In genomic region chr12:92300781-92301180, GRCh38 we compare ENCODE assay signal across 19 cellular contexts.
A peak's percentile ranks its signal among the peaks of the same experiment; 100 is the strongest.
DNase-seq lines count a peak whose midpoint lies in the region; ATAC-seq and TF ChIP-seq lines count a peak whose summit lies in the region.
"Had no signal": no experiment of that assay in that cellular context is flagged by ENCODE, and none has a peak within 500 bp of the region (broad histone marks: within the 10 kb centered on the region; RNA-seq: fewer than 3 reads in every experiment).

No MANE protein-coding gene starts in this region.

- DNase-seq in CD1c-positive myeloid dendritic cell (ENCODE audit: extremely low spot score) (peak; percentile 83), MV-4-11 (lab: John Stamatoyannopoulos, UW) (peak; percentile 89), SKM-1 (lab: John Stamatoyannopoulos, UW; ENCODE audit: unreplicated experiment) (peak; percentile 26), esophagus muscularis mucosa (ENCODE audit: extremely low spot score) (no peak), NCI-H2029 (lab: John Stamatoyannopoulos, UW) (no peak), Caco-2 (no peak)
- DNase-seq in naive thymus-derived CD4-positive, alpha-beta T cell: no peak
- DNase-seq: CD8-positive, alpha-beta T cell; HCEC 1CT; NCI-H1105 treated with DMSO at 0.1 percent for 48 hours; NCI-H187; NCI-H2171 treated with DMSO at 0.1 percent for 48 hours; NCI-H510A; NCI-H82; OCI-M1; RPMI8226 had no signal

- CTCF ChIA-PET in naive thymus-derived CD4-positive, alpha-beta T cell (lab: Charles Lee): no interaction called here
- CTCF ChIA-PET in Caco-2 (lab: Charles Lee): no interaction called here

- H3K27ac ChIP-seq in naive thymus-derived CD4-positive, alpha-beta T cell (ENCODE audit: low read depth, low read length): no peak overlapping the region
- H3K27ac ChIP-seq in esophagus muscularis mucosa (replicated peaks in 1 of 4): no peak overlapping the region
- H3K27ac ChIP-seq: SJSA1 had no signal

- BruUV-seq in Caco-2 (replicated peaks; lab: Mats Ljungman, UMichigan): no TSS peak

- no peak overlapping the region for H3K4me3 Mint-ChIP-seq in naive thymus-derived CD4-positive, alpha-beta T cell
- no peak overlapping the region for H3K4me3 Mint-ChIP-seq in Caco-2 (ENCODE audit: unreplicated experiment)
- H3K4me3 Mint-ChIP-seq: CD8-positive, alpha-beta T cell; IgD-negative memory B cell had no signal

- TF ChIP-seq POLR2A in esophagus muscularis mucosa (IDR thresholded peaks at IDR 0.05; ENCODE audit: low read depth): no peak

- no peak for TF ChIP-seq CTCF in esophagus muscularis mucosa (IDR thresholded peaks at IDR 0.05)
- no peak for TF ChIP-seq CTCF in Caco-2 (IDR thresholded peaks at IDR 0.05; ENCODE audit: insufficient read depth in 1 of 2, low read depth in 1 of 2, low read length in 1 of 2, severe bottlenecking in 1 of 2, unreplicated experiment in 1 of 2)

- TF ChIP-seq EP300 in esophagus muscularis mucosa (IDR thresholded peaks at IDR 0.05): no peak

- intact Hi-C loops in naive thymus-derived CD4-positive, alpha-beta T cell (cut with micrococcal nuclease): no loop called here
- intact Hi-C loops in esophagus muscularis mucosa (cut with DNase I): no loop called here
- intact Hi-C loops in Caco-2 (cut with micrococcal nuclease; ENCODE audit: unreplicated experiment): no loop called here

- peaks cover 0 to 8% (median 0%) of the 10 kb centered on the region in 11 donors for H3K9me3 Mint-ChIP-seq in naive thymus-derived CD4-positive, alpha-beta T cell
- H3K9me3 Mint-ChIP-seq in Caco-2 (ENCODE audit: unreplicated experiment): no peaks in the 10 kb centered on the region
- H3K9me3 Mint-ChIP-seq: CD8-positive, alpha-beta T cell; IgD-negative memory B cell had no signal

- H3K36me3 Mint-ChIP-seq in naive thymus-derived CD4-positive, alpha-beta T cell: peaks cover 0 to 23% (median 0%) of the 10 kb centered on the region in 5 donors
- H3K36me3 Mint-ChIP-seq in Caco-2 (ENCODE audit: insufficient read depth, unreplicated experiment): no peaks in the 10 kb centered on the region
- H3K36me3 Mint-ChIP-seq: CD8-positive, alpha-beta T cell; IgD-negative memory B cell had no signal

- no peak overlapping the region for H3K27ac Mint-ChIP-seq in naive thymus-derived CD4-positive, alpha-beta T cell
- no peak overlapping the region for H3K27ac Mint-ChIP-seq in Caco-2 (ENCODE audit: unreplicated experiment)
- H3K27ac Mint-ChIP-seq: CD8-positive, alpha-beta T cell; IgD-negative memory B cell had no signal

- 93% methylated on average over 2 of the region's 2 CpGs for WGBS in esophagus muscularis mucosa

- no peaks in the 10 kb centered on the region for H3K36me3 ChIP-seq in naive thymus-derived CD4-positive, alpha-beta T cell (ENCODE audit: control insufficient read depth in 2 of 3, insufficient read depth in 3 of 3, low read length in 3 of 3)
- H3K36me3 ChIP-seq in esophagus muscularis mucosa (no peaks in the 10 kb centered on the region), Caco-2 (ENCODE audit: control insufficient read depth, insufficient read depth, low read length) (no peaks in the 10 kb centered on the region)
- H3K36me3 ChIP-seq: SJSA1 had no signal

- H3K27me3 ChIP-seq in naive thymus-derived CD4-positive, alpha-beta T cell (ENCODE audit: control insufficient read depth in 2 of 2, insufficient read depth in 2 of 2, low read length in 2 of 2): no peaks in the 10 kb centered on the region
- H3K27me3 ChIP-seq in esophagus muscularis mucosa (no peaks in the 10 kb centered on the region), Caco-2 (replicated peaks; ENCODE audit: control insufficient read depth, insufficient read depth, low read length) (no peaks in the 10 kb centered on the region)
- H3K27me3 ChIP-seq: SJSA1 had no signal

- POLR2A ChIA-PET in naive thymus-derived CD4-positive, alpha-beta T cell (lab: Charles Lee): interaction anchor here (1.0 kb wide), 1 partner anchor 108 kb away, joined by 3 read pairs; no protein-coding TSS in a partner anchor
- POLR2A ChIA-PET in Caco-2 (lab: Charles Lee): no interaction called here

- no peak overlapping the region for H3K4me3 ChIP-seq in naive thymus-derived CD4-positive, alpha-beta T cell (ENCODE audit: low read length)
- H3K4me3 ChIP-seq in esophagus muscularis mucosa (no peak overlapping the region), Caco-2 (ENCODE audit: low read depth, low read length) (no peak overlapping the region)
- H3K4me3 ChIP-seq: SJSA1 had no signal

- no peaks in the 10 kb centered on the region for H3K9me3 ChIP-seq in naive thymus-derived CD4-positive, alpha-beta T cell (ENCODE audit: control insufficient read depth in 2 of 3, low read length in 3 of 3)
- H3K9me3 ChIP-seq in esophagus muscularis mucosa: no peaks in the 10 kb centered on the region
- no peaks in the 10 kb centered on the region for H3K9me3 ChIP-seq in Caco-2
- H3K9me3 ChIP-seq: SJSA1 had no signal

- H3K4me1 ChIP-seq in naive thymus-derived CD4-positive, alpha-beta T cell (ENCODE audit: control insufficient read depth in 2 of 2, insufficient read depth in 2 of 2, low read length in 2 of 2): peaks cover 17 to 37% of the 10 kb centered on the region in 2 donors
- H3K4me1 ChIP-seq in esophagus muscularis mucosa (peaks cover 0 to 12% (median 3%) of the 10 kb centered on the region in 4 donors), Caco-2 (no peaks in the 10 kb centered on the region)

- H3K27me3 Mint-ChIP-seq in naive thymus-derived CD4-positive, alpha-beta T cell: no peaks in the 10 kb centered on the region
- peaks cover 3% of the 10 kb centered on the region for H3K27me3 Mint-ChIP-seq in Caco-2 (ENCODE audit: insufficient read depth, unreplicated experiment)
- H3K27me3 Mint-ChIP-seq: IgD-negative memory B cell had no signal

- ATAC-seq in naive thymus-derived CD4-positive, alpha-beta T cell: peak; percentile 62
- no peak for ATAC-seq in GM19455 (IDR thresholded peaks at IDR 0.05; ENCODE audit: unreplicated experiment)
- ATAC-seq: CD8-positive, alpha-beta T cell had no signal

- H3K4me1 Mint-ChIP-seq in naive thymus-derived CD4-positive, alpha-beta T cell: peaks cover 18 to 33% (median 23%) of the 10 kb centered on the region in 7 donors
- peaks cover 2% of the 10 kb centered on the region for H3K4me1 Mint-ChIP-seq in Caco-2 (ENCODE audit: low read depth, unreplicated experiment)

Comparison
In these comparisons a context has a peak if more than half of its experiments do, and no peak if none do; other contexts are left out.
1. DNase-seq: peak in CD1c-positive myeloid dendritic cell (single experiment), MV-4-11 (single experiment) and SKM-1 (single experiment); none in naive thymus-derived CD4-positive, alpha-beta T cell (0 of 9), esophagus muscularis mucosa (single experiment), NCI-H2029 (single experiment) and Caco-2 (0 of 2).